8 cellular contexts compared by ENCODE assay signal in the genomic region with DNA sequence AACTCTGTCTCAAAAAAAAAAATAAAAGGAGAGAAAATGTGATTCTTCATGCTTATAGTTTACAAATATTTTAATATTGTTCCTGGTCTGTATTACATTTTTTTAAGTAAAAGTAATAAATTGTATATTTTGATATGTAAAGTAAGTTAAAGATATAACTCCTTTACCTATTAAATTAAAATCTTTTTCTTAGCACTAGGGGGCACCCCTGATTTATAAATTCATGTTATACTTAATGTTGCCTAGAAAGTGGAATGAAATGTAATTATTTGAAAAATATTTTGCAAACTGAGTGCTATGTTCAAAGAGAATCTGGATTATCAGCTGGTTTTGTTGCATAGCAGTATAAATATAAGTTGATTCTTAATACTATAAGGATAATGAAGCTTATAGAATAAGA. TPM values are rescaled to one million over a fixed set of nuclear protein-coding genes. Genes with fewer than 3 reads are reported as not detected.
DNase-seq lines count a peak whose midpoint lies in the region; ATAC-seq and TF ChIP-seq lines count a peak whose summit lies in the region.

No MANE protein-coding gene starts in this region.

- H3K27me3 ChIP-seq in esophagus muscularis mucosa, result no peaks in the 10 kb centered on the region

- TF ChIP-seq CTCF in esophagus muscularis mucosa (IDR thresholded peaks at IDR 0.05), result peak in 2 of 3 experiments; percentile 43 to 46

- no peak overlapping the region for H3K27ac ChIP-seq in esophagus muscularis mucosa (replicated peaks in 1 of 4)

- ATAC-seq in left colon, result no peak
- no peak for ATAC-seq in HG02759 (IDR thresholded peaks at IDR 0.05; ENCODE audit: unreplicated experiment)

- no peaks in the 10 kb centered on the region for H3K4me1 ChIP-seq in esophagus muscularis mucosa

- no peaks in the 10 kb centered on the region for H3K36me3 ChIP-seq in esophagus muscularis mucosa

- H3K4me3 ChIP-seq in esophagus muscularis mucosa, result no peak overlapping the region

- H3K9me3 ChIP-seq in esophagus muscularis mucosa, result peaks cover 0 to 3% (median 1%) of the 10 kb centered on the region in 4 donors

- peak; percentile 15 for DNase-seq in NCI-H748 (lab: John Stamatoyannopoulos, UW; ENCODE audit: unreplicated experiment)
- no peak for DNase-seq in NCI-H748 treated with DMSO at 0.1 percent for 48 hours (lab: John Stamatoyannopoulos, UW)
- DNase-seq in NCI-H82 treated with DMSO at 0.1 percent for 48 hours (lab: John Stamatoyannopoulos, UW; ENCODE audit: unreplicated experiment), result peak; percentile 14
- no peak for DNase-seq in esophagus muscularis mucosa (ENCODE audit: extremely low spot score)
- peak; percentile 4 for DNase-seq in smooth muscle cell of the brain vasculature (ENCODE audit: low read depth, low spot score)
- DNase-seq in left colon, result no peak
- no peak for DNase-seq in activated gamma-delta T cell (lab: John Stamatoyannopoulos, UW)

- no peak for TF ChIP-seq EP300 in esophagus muscularis mucosa (IDR thresholded peaks at IDR 0.05)

- no peak for TF ChIP-seq POLR2A in esophagus muscularis mucosa (IDR thresholded peaks at IDR 0.05; ENCODE audit: low read depth)

- intact Hi-C loops in esophagus muscularis mucosa (cut with DNase I), result loop anchor here (2.0 kb wide), 1 partner anchor 229 kb away; no protein-coding TSS in a partner anchor
- intact Hi-C loops in left colon (cut with DNase I, micrococcal nuclease), result loop anchor here in 1 of 2 donors (5.0 kb wide), 1 partner anchor 228 kb away; no protein-coding TSS in a partner anchor

RNA-seq across cellular contexts. Expression of gene RALGPS2, which starts 49.2 kb away (rescaled TPM):
- total RNA-seq in esophagus muscularis mucosa (10 to 100 TPM in 3 of 4 donors, 1 to 10 TPM in 1; 9.3 to 22.8 (median 17.3) TPM), left colon (10 to 100 TPM; 31.4 to 36.3 TPM)

Comparison
In these comparisons a context has a peak if more than half of its experiments do, and no peak if none do; other contexts are left out.
1. DNase-seq: peak in NCI-H748 (single experiment), NCI-H82 treated with DMSO at 0.1 percent for 48 hours (single experiment) and smooth muscle cell of the brain vasculature (single experiment); none in NCI-H748 treated with DMSO at 0.1 percent for 48 hours (single experiment), esophagus muscularis mucosa (single experiment), left colon (0 of 2) and activated gamma-delta T cell (single experiment).